14 cellular contexts compared by ENCODE assay signal in the genomic region with DNA sequence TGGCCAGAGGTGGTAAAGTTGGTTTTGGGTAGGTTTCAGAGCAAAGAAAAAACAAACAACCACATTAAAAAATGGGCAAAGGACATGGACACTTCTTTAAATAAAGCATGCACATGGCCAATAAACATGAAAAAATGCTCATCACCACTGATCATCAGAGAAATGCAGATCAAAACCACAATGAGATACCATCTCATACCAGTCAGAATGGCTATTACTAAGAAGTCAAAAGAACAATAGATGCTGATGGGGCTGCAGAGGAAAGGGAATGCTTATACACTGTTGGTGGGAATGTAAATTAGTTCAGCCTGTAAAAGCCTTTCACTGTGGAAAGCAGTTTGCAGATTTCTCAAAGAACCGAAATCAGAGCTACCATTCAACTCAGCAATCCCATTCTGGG.
"Had no signal": no experiment of that assay in that cellular context is flagged by ENCODE, and none has a peak within 500 bp of the region (broad histone marks: within the 10 kb centered on the region; RNA-seq: fewer than 3 reads in every experiment).

No MANE protein-coding gene starts in this region.

- H3K27me3 ChIP-seq: breast epithelium, testis had no signal

- H3K4me3 ChIP-seq: breast epithelium, skin epidermis, testis had no signal

- H3K4me1 Mint-ChIP-seq: activated CD4-positive, alpha-beta T cell treated with anti-CD3 and anti-CD28 coated beads, Interleukin-2, amount 10 ng/mL, durations not matched to agents 7 days and 5 days; activated naive CD4-positive, alpha-beta T cell treated with anti-CD3 and anti-CD28 coated beads, Interleukin-2, amount 50 U/mL, for 24 hours; stimulated activated naive CD8-positive, alpha-beta T cell treated with anti-CD3 and anti-CD28 coated beads, Interleukin-15, amount 100 ng/mL, for 72 hours had no signal

- H3K4me1 ChIP-seq: breast epithelium, testis had no signal

- H3K27ac Mint-ChIP-seq: activated CD4-positive, alpha-beta T cell treated with anti-CD3 and anti-CD28 coated beads, Interleukin-2, amount 10 ng/mL, durations not matched to agents 7 days and 5 days; activated naive CD4-positive, alpha-beta T cell treated with anti-CD3 and anti-CD28 coated beads, Interleukin-2, amount 50 U/mL, for 24 hours; activated T-helper 2 cell treated with anti-CD3 and anti-CD28 coated beads, Interferon-gamma antibody, Interleukin-2, Interleukin-4, amounts not matched to agents 10 μg/mL and 5 μg/mL and 100 μg/mL, durations not matched to agents 14 hours and 24 hours and 36 hours; stimulated activated naive CD8-positive, alpha-beta T cell treated with anti-CD3 and anti-CD28 coated beads, Interleukin-15, amount 100 ng/mL, for 72 hours; T-helper 1 cell treated with Interleukin-12 subunit alpha and Interleukin-12 subunit beta and Interleukin-4 antibody, amounts not matched to agents 30 μg/mL and 1 μg/mL, for 36 hours had no signal

- H3K36me3 Mint-ChIP-seq: activated naive CD4-positive, alpha-beta T cell treated with anti-CD3 and anti-CD28 coated beads, Interleukin-2, amount 50 U/mL, for 24 hours had no signal

- H3K9me3 Mint-ChIP-seq: neural crest cell had no signal

- H3K4me3 Mint-ChIP-seq: activated CD4-positive, alpha-beta T cell treated with anti-CD3 and anti-CD28 coated beads, Interleukin-2, amount 10 ng/mL, durations not matched to agents 7 days and 5 days; activated naive CD4-positive, alpha-beta T cell treated with anti-CD3 and anti-CD28 coated beads, Interleukin-2, amount 50 U/mL, for 24 hours; neural crest cell; stimulated activated naive CD8-positive, alpha-beta T cell treated with anti-CD3 and anti-CD28 coated beads, Interleukin-15, amount 100 ng/mL, for 72 hours; T-helper 1 cell treated with Interleukin-12 subunit alpha and Interleukin-12 subunit beta and Interleukin-4 antibody, amounts not matched to agents 30 μg/mL and 1 μg/mL, for 36 hours had no signal

- H3K27me3 Mint-ChIP-seq: activated CD4-positive, alpha-beta T cell treated with anti-CD3 and anti-CD28 coated beads, Interleukin-2, amount 10 ng/mL, durations not matched to agents 7 days and 5 days; activated naive CD4-positive, alpha-beta T cell treated with anti-CD3 and anti-CD28 coated beads, Interleukin-2, amount 50 U/mL, for 24 hours; stimulated activated naive CD8-positive, alpha-beta T cell treated with anti-CD3 and anti-CD28 coated beads, Interleukin-15, amount 100 ng/mL, for 72 hours had no signal

- ATAC-seq: left ventricle myocardium superior; stimulated activated naive CD8-positive, alpha-beta T cell treated with anti-CD3 and anti-CD28 coated beads, Interleukin-15, amount 100 ng/mL, for 72 hours had no signal

- FAIRE-seq: frontal cortex, kidney had no signal

- DNase-seq: activated CD4-positive, alpha-beta T cell treated with anti-CD3 and anti-CD28 coated beads, Interleukin-2, amount 10 ng/mL, durations not matched to agents 7 days and 5 days; activated CD4-positive, CD25-positive, alpha-beta regulatory T cell; kidney; left ventricle myocardium superior; stimulated activated CD4-positive, alpha-beta T cell treated with anti-CD3 and anti-CD28 coated beads, Interleukin-4, amount 100 ng/mL, for 4 hours; stimulated activated naive CD8-positive, alpha-beta T cell treated with anti-CD3 and anti-CD28 coated beads, Interleukin-15, amount 100 ng/mL, for 72 hours; testis had no signal

- H3K9me3 ChIP-seq: breast epithelium, testis had no signal

- H3K36me3 ChIP-seq: breast epithelium had no signal

- H3K27ac ChIP-seq: breast epithelium, skin epidermis, testis had no signal
